8 cellular contexts compared by ENCODE assay signal in genomic region chr2:27379840-27380625, GRCh38. TPM values are rescaled to one million over a fixed set of nuclear protein-coding genes. Genes with fewer than 3 reads are reported as not detected.
DNase-seq lines count a peak whose midpoint lies in the region; ATAC-seq and TF ChIP-seq lines count a peak whose summit lies in the region.

No MANE protein-coding gene starts in this region.

- H3K36me3 ChIP-seq in OCI-LY1 (ENCODE audit: insufficient read depth, low read length) (peaks cover 90% of the 10 kb centered on the region), ascending aorta (peaks cover 56 to 65% of the 10 kb centered on the region in 2 donors), iPS DF 6.9 (ENCODE audit: control insufficient read depth, insufficient read depth, low read length) (peaks cover 47% of the 10 kb centered on the region)

- no peaks in the 10 kb centered on the region for H3K79me2 ChIP-seq in OCI-LY1 (ENCODE audit: insufficient read depth, low read length)

- H4K20me1 ChIP-seq in OCI-LY1 (ENCODE audit: insufficient read depth, low read length) = no peaks in the 10 kb centered on the region

- WGBS in iPS DF 6.9 (ENCODE audit: insufficient coverage, insufficient read length) = no CpG with 5 or more reads among the region's 35 CpGs

- peaks cover 25% of the 10 kb centered on the region for H3K4me1 ChIP-seq in OCI-LY1 (ENCODE audit: insufficient read depth, low read length, severe bottlenecking)
- peaks cover 0 to 16% of the 10 kb centered on the region in 2 donors for H3K4me1 ChIP-seq in ascending aorta
- H3K4me1 ChIP-seq in iPS DF 6.9 (ENCODE audit: control insufficient read depth, insufficient read depth, low read length) = no peaks in the 10 kb centered on the region

- H3K9ac ChIP-seq in OCI-LY1 (ENCODE audit: low read length) = peak overlapping the region; percentile 96

- H3K4me3 ChIP-seq in OCI-LY1 (ENCODE audit: low read depth, low read length, poor library complexity, severe bottlenecking) = peak overlapping the region; percentile 86
- H3K4me3 ChIP-seq in ascending aorta = peak overlapping the region; percentile 89 to 96
- H3K4me3 ChIP-seq in iPS DF 6.9 (ENCODE audit: low read length) = peak overlapping the region; percentile 83; the same call in 1 of the 2 replicates

- intact Hi-C loops in ascending aorta (cut with DNase I) = loop anchor here (1.0 to 2.0 kb wide), 4 partner anchors 10 to 49 kb away; partner anchors contain the start of genes EIF2B4, GTF3C2, NRBP1 and PPM1G

- no peak for TF ChIP-seq CTCF in OCI-LY1 (IDR thresholded peaks at IDR 0.05; ENCODE audit: low read length)
- TF ChIP-seq CTCF in ascending aorta (IDR thresholded peaks at IDR 0.05) = no peak

- no peaks in the 10 kb centered on the region for H3K9me3 ChIP-seq in OCI-LY1 (ENCODE audit: low read length)
- H3K9me3 ChIP-seq in ascending aorta = no peaks in the 10 kb centered on the region
- no peaks in the 10 kb centered on the region for H3K9me3 ChIP-seq in iPS DF 6.9 (ENCODE audit: control insufficient read depth, insufficient read depth, low read length)

- ATAC-seq in HG02938 (IDR thresholded peaks at IDR 0.05; ENCODE audit: unreplicated experiment) (peak; percentile 31), GM18861 (IDR thresholded peaks at IDR 0.05; ENCODE audit: unreplicated experiment) (no peak)

- no peak overlapping the region for H2AFZ ChIP-seq in OCI-LY1 (ENCODE audit: low read length)

- peak overlapping the region; percentile 86 for H3K27ac ChIP-seq in OCI-LY1 (ENCODE audit: low read depth, low read length, poor library complexity, severe bottlenecking)
- peak overlapping the region; percentile 89 to 90 for H3K27ac ChIP-seq in ascending aorta
- H3K27ac ChIP-seq in iPS DF 6.9 (ENCODE audit: low read length) = no peak overlapping the region

- 0 out of 2 replicates have a peak, but pooled peaks cover 2% of the 10 kb centered on the region for H3F3A ChIP-seq in OCI-LY1 (ENCODE audit: insufficient read depth, low read length)

- H3K27me3 ChIP-seq in OCI-LY1 (ENCODE audit: insufficient read depth, low read length) (no peaks in the 10 kb centered on the region), ascending aorta (no peaks in the 10 kb centered on the region), iPS DF 6.9 (ENCODE audit: control insufficient read depth, insufficient read depth, low read length) (no peaks in the 10 kb centered on the region)

- DNase-seq in DMS153 (lab: John Stamatoyannopoulos, UW) (peak; percentile 39), DMS153 treated with DMSO at 0.1 percent for 48 hours (lab: John Stamatoyannopoulos, UW; ENCODE audit: unreplicated experiment) (no peak), ascending aorta (ENCODE audit: low spot score in 2 of 2) (peak in 1 of 2 donors; percentile 88), iPS DF 6.9 (ENCODE audit: low read depth, low spot score) (no peak), renal cortical epithelial cell (ENCODE audit: low read depth) (peak; percentile 69)

- no peaks in the 10 kb centered on the region for H3K9me2 ChIP-seq in OCI-LY1 (ENCODE audit: low read depth, low read length)

- peak overlapping the region; percentile 97 for H3K4me2 ChIP-seq in OCI-LY1 (ENCODE audit: low read length)

RNA-seq across cellular contexts. Expression of gene ZNF513, which starts 0.5 kb away (rescaled TPM):
- total RNA-seq in ascending aorta (17.7 TPM), renal cortical epithelial cell (9.2 and 11.3 TPM in 2 replicates)

RNA-seq across cellular contexts. Expression of gene SNX17, which starts 9.6 kb away (rescaled TPM):
- total RNA-seq in ascending aorta = 94.0 TPM
- 94.9 and 125 TPM in 2 replicates for total RNA-seq in renal cortical epithelial cell

RNA-seq across cellular contexts. Expression of gene EIF2B4, which starts 9.9 kb away (rescaled TPM):
- 34.8 TPM for total RNA-seq in ascending aorta
- 26.9 and 27.8 TPM in 2 replicates for total RNA-seq in renal cortical epithelial cell

RNA-seq across cellular contexts. Expression of gene GTF3C2, which starts 23.5 kb away (rescaled TPM):
- total RNA-seq in ascending aorta (76.2 TPM), renal cortical epithelial cell (32.1 and 40.2 TPM in 2 replicates)

RNA-seq across cellular contexts. Expression of gene PPM1G, which starts 29.4 kb away (rescaled TPM):
- total RNA-seq in ascending aorta (24.7 TPM), renal cortical epithelial cell (113 and 119 TPM in 2 replicates)

Comparison
In these comparisons a context has a peak if more than half of its experiments do, and no peak if none do; other contexts are left out.
1. DNase-seq: peak in DMS153 (single experiment) and renal cortical epithelial cell (single experiment); none in DMS153 treated with DMSO at 0.1 percent for 48 hours (single experiment) and iPS DF 6.9 (single experiment).
2. Peak in every context shown above with its lines, with median percentiles within 50 percentile points of each other: H3K4me3 ChIP-seq.